Comparison of ENCODE assay signal across 8 cellular contexts in genomic region chr1:46747683-46748288, GRCh38. TPM values are rescaled to one million over a fixed set of nuclear protein-coding genes. Genes with fewer than 3 reads are reported as not detected.
DNase-seq lines count a peak whose midpoint lies in the region; ATAC-seq and TF ChIP-seq lines count a peak whose summit lies in the region.

No MANE protein-coding gene starts in this region.

- TF ChIP-seq CTCF in ascending aorta (IDR thresholded peaks at IDR 0.05) = peak; percentile 12 to 45 (median 22)
- peak; percentile 55 to 74 (median 62) for TF ChIP-seq CTCF in testis (IDR thresholded peaks at IDR 0.05)

- H3K27ac ChIP-seq in ascending aorta (no peak overlapping the region), testis (no peak overlapping the region)

- H3K4me1 ChIP-seq in ascending aorta (no peaks in the 10 kb centered on the region), testis (no peaks in the 10 kb centered on the region)

- H3K9me3 ChIP-seq in ascending aorta (no peaks in the 10 kb centered on the region), testis (no peaks in the 10 kb centered on the region)

- H3K36me3 ChIP-seq in ascending aorta (no peaks in the 10 kb centered on the region), testis (ENCODE audit: low read depth, missing control alignments) (no peaks in the 10 kb centered on the region)

- no peaks in the 10 kb centered on the region for H3K9me3 Mint-ChIP-seq in activated naive CD8-positive, alpha-beta T cell treated with anti-CD3 and anti-CD28 coated beads, Interleukin-2, amount 50 U/mL, for 24 hours
- H3K9me3 Mint-ChIP-seq in activated naive CD8-positive, alpha-beta T cell treated with anti-CD3 and anti-CD28 coated beads for 36 hours = no peaks in the 10 kb centered on the region

- no peak for DNase-seq in activated naive CD8-positive, alpha-beta T cell treated with anti-CD3 and anti-CD28 coated beads, Interleukin-2, amount 50 U/mL, for 24 hours
- no peak for DNase-seq in activated naive CD8-positive, alpha-beta T cell treated with anti-CD3 and anti-CD28 coated beads for 36 hours
- DNase-seq in NCI-H2171 (lab: John Stamatoyannopoulos, UW) (peak; percentile 47), ascending aorta (ENCODE audit: low spot score in 2 of 2) (no peak), iPS-NIHi11 (ENCODE audit: low spot score) (peak; percentile 90), testis (peak; percentile 78)

- no peaks in the 10 kb centered on the region for H3K36me3 Mint-ChIP-seq in activated naive CD8-positive, alpha-beta T cell treated with anti-CD3 and anti-CD28 coated beads, Interleukin-2, amount 50 U/mL, for 24 hours (ENCODE audit: low read depth)
- H3K36me3 Mint-ChIP-seq in activated naive CD8-positive, alpha-beta T cell treated with anti-CD3 and anti-CD28 coated beads for 36 hours = no peaks in the 10 kb centered on the region

- no peak for TF ChIP-seq POLR2A in testis (IDR thresholded peaks at IDR 0.05)

- no peak overlapping the region for H3K4me3 ChIP-seq in ascending aorta
- no peak overlapping the region for H3K4me3 ChIP-seq in testis

- 44 to 53% methylated on average over 5 of the region's 5 CpGs for WGBS in testis, 2 donors

- no peaks in the 10 kb centered on the region for H3K4me1 Mint-ChIP-seq in activated naive CD8-positive, alpha-beta T cell treated with anti-CD3 and anti-CD28 coated beads, Interleukin-2, amount 50 U/mL, for 24 hours
- no peaks in the 10 kb centered on the region for H3K4me1 Mint-ChIP-seq in activated naive CD8-positive, alpha-beta T cell treated with anti-CD3 and anti-CD28 coated beads for 36 hours

- intact Hi-C loops in ascending aorta (cut with DNase I) = no loop called here
- intact Hi-C loops in testis (cut with DNase I; ENCODE audit: low total_unique reads) = loop anchor here (10.0 kb wide), 1 partner anchor 247 kb away; no protein-coding TSS in a partner anchor

- peak; percentile 36 for ATAC-seq in activated naive CD8-positive, alpha-beta T cell treated with anti-CD3 and anti-CD28 coated beads, Interleukin-2, amount 50 U/mL, for 24 hours
- ATAC-seq in GM19023 (IDR thresholded peaks at IDR 0.05; ENCODE audit: unreplicated experiment) (no peak), HG03159 (IDR thresholded peaks at IDR 0.05; ENCODE audit: unreplicated experiment) (no peak)

- H3K27me3 ChIP-seq in ascending aorta (no peaks in the 10 kb centered on the region), testis (no peaks in the 10 kb centered on the region)

- no peak overlapping the region for H3K4me3 Mint-ChIP-seq in activated naive CD8-positive, alpha-beta T cell treated with anti-CD3 and anti-CD28 coated beads, Interleukin-2, amount 50 U/mL, for 24 hours
- H3K4me3 Mint-ChIP-seq in activated naive CD8-positive, alpha-beta T cell treated with anti-CD3 and anti-CD28 coated beads for 36 hours = no peak overlapping the region

- no peak overlapping the region for H3K27ac Mint-ChIP-seq in activated naive CD8-positive, alpha-beta T cell treated with anti-CD3 and anti-CD28 coated beads, Interleukin-2, amount 50 U/mL, for 24 hours
- H3K27ac Mint-ChIP-seq in activated naive CD8-positive, alpha-beta T cell treated with anti-CD3 and anti-CD28 coated beads for 36 hours = no peak overlapping the region

- peaks cover 21% of the 10 kb centered on the region for H3K27me3 Mint-ChIP-seq in activated naive CD8-positive, alpha-beta T cell treated with anti-CD3 and anti-CD28 coated beads, Interleukin-2, amount 50 U/mL, for 24 hours
- peaks cover 61% of the 10 kb centered on the region for H3K27me3 Mint-ChIP-seq in activated naive CD8-positive, alpha-beta T cell treated with anti-CD3 and anti-CD28 coated beads for 36 hours

RNA-seq across cellular contexts. Expression of gene EFCAB14, which starts 28.9 kb away (rescaled TPM):
- 10 to 100 TPM; 38.3 to 42.5 TPM for total RNA-seq in activated naive CD8-positive, alpha-beta T cell treated with anti-CD3 and anti-CD28 coated beads for 36 hours
- 99.8 TPM for total RNA-seq in ascending aorta
- 10 to 100 TPM; 76.6 to 77.8 TPM for total RNA-seq in testis
- 94.0 TPM for polyA plus RNA-seq in testis (ENCODE audit: insufficient read depth, low read depth, low replicate concordance)

RNA-seq across cellular contexts. Expression of gene CYP4B1, which starts 51.1 kb away (rescaled TPM):
- total RNA-seq in activated naive CD8-positive, alpha-beta T cell treated with anti-CD3 and anti-CD28 coated beads for 36 hours = not detected
- 243 TPM for total RNA-seq in ascending aorta
- total RNA-seq in testis = 1 to 10 TPM; 4.3 to 6.1 TPM
- 2.1 TPM for polyA plus RNA-seq in testis (ENCODE audit: insufficient read depth, low read depth, low replicate concordance)

Comparison
In these comparisons a context has a peak if more than half of its experiments do, and no peak if none do; other contexts are left out.
1. DNase-seq: peak in NCI-H2171 (single experiment), iPS-NIHi11 (single experiment) and testis (single experiment); none in activated naive CD8-positive, alpha-beta T cell treated with anti-CD3 and anti-CD28 coated beads, Interleukin-2, amount 50 U/mL, for 24 hours (single experiment), activated naive CD8-positive, alpha-beta T cell treated with anti-CD3 and anti-CD28 coated beads for 36 hours (single experiment) and ascending aorta (0 of 2).
2. RNA of gene CYP4B1, which starts 51.1 kb away (total RNA-seq): 243 TPM in ascending aorta (single experiment); 4.3 to 6.1 TPM in testis and not detected in activated naive CD8-positive, alpha-beta T cell treated with anti-CD3 and anti-CD28 coated beads for 36 hours; every median in the first group is over 10 times any median in the second.